In genomic region chr4:18512718-18513117, GRCh38 we compare ENCODE assay signal across 27 cellular contexts.
"Had no signal": no experiment of that assay in that cellular context is flagged by ENCODE, and none has a peak within 500 bp of the region (broad histone marks: within the 10 kb centered on the region; RNA-seq: fewer than 3 reads in every experiment).

No MANE protein-coding gene starts in this region.

- H3K4me3 ChIP-seq: neural progenitor cell, ovary, psoas muscle, right lobe of liver, sigmoid colon, stomach, thoracic aorta, thyroid gland, tibial nerve, upper lobe of left lung, uterus had no signal

- H3K9me3 ChIP-seq: ovary, psoas muscle, right lobe of liver, sigmoid colon, stomach, thoracic aorta, thyroid gland, tibial nerve, upper lobe of left lung, uterus had no signal

- H3K27me3 ChIP-seq: neural progenitor cell, ovary, right lobe of liver, sigmoid colon, stomach, thyroid gland, tibial nerve, upper lobe of left lung, uterus had no signal

- H3K4me1 Mint-ChIP-seq: natural killer cell; nephron; stimulated activated effector memory CD8-positive, alpha-beta T cell treated with anti-CD3 and anti-CD28 coated beads, Interleukin-12 subunit alpha, Interleukin-12 subunit beta, amount 100 ng/mL, for 72 hours; stimulated activated naive B cell treated with anti-CD40 and anti-IgM and Interleukin-4, amounts not matched to agents 10 μg/mL and 1 μg/mL and 100 μg/mL, for 72 hours had no signal

- H3K9me3 Mint-ChIP-seq: nephron; neural progenitor cell; stimulated activated naive B cell treated with anti-CD40 and anti-IgM and Interleukin-4, amounts not matched to agents 10 μg/mL and 1 μg/mL and 100 μg/mL, for 72 hours had no signal

- ATAC-seq: natural killer cell; psoas muscle; right cardiac atrium; right lobe of liver; stimulated activated effector memory CD8-positive, alpha-beta T cell treated with anti-CD3 and anti-CD28 coated beads, Interleukin-12 subunit alpha, Interleukin-12 subunit beta, amount 100 ng/mL, for 72 hours; stimulated activated naive B cell treated with anti-CD40 and anti-IgM and Interleukin-4, amounts not matched to agents 10 μg/mL and 1 μg/mL and 100 μg/mL, for 72 hours had no signal

- H3K27ac Mint-ChIP-seq: natural killer cell; nephron; neural progenitor cell; progenitor cell of endocrine pancreas; stimulated activated effector memory CD8-positive, alpha-beta T cell treated with anti-CD3 and anti-CD28 coated beads, Interleukin-12 subunit alpha, Interleukin-12 subunit beta, amount 100 ng/mL, for 72 hours; stimulated activated naive B cell treated with anti-CD40 and anti-IgM and Interleukin-4, amounts not matched to agents 10 μg/mL and 1 μg/mL and 100 μg/mL, for 72 hours; stimulated activated naive CD8-positive, alpha-beta T cell treated with anti-CD3 and anti-CD28 coated beads, Interleukin-15, Interleukin-2, amounts not matched to agents 100 ng/mL and 50 ng/mL, for 24 hours had no signal

- H3K36me3 Mint-ChIP-seq: natural killer cell; neural progenitor cell; stimulated activated effector memory CD8-positive, alpha-beta T cell treated with anti-CD3 and anti-CD28 coated beads, Interleukin-12 subunit alpha, Interleukin-12 subunit beta, amount 100 ng/mL, for 72 hours; stimulated activated naive B cell treated with anti-CD40 and anti-IgM and Interleukin-4, amounts not matched to agents 10 μg/mL and 1 μg/mL and 100 μg/mL, for 72 hours had no signal

- H3K27ac ChIP-seq: neural progenitor cell, ovary, parathyroid adenoma, psoas muscle, right lobe of liver, sigmoid colon, stomach, thoracic aorta, thyroid gland, tibial nerve, upper lobe of left lung, uterus had no signal

- H3K36me3 ChIP-seq: neural progenitor cell, ovary, right lobe of liver, sigmoid colon, stomach, thoracic aorta, thyroid gland, tibial nerve, upper lobe of left lung, uterus had no signal

- H3K4me1 ChIP-seq: parathyroid adenoma, psoas muscle, right lobe of liver, sigmoid colon, stomach, thyroid gland, tibial nerve, upper lobe of left lung, uterus had no signal

- H3K27me3 Mint-ChIP-seq: stimulated activated naive B cell treated with anti-CD40 and anti-IgM and Interleukin-4, amounts not matched to agents 10 μg/mL and 1 μg/mL and 100 μg/mL, for 72 hours; stimulated activated naive CD8-positive, alpha-beta T cell treated with anti-CD3 and anti-CD28 coated beads, Interleukin-15, Interleukin-2, amounts not matched to agents 100 ng/mL and 50 ng/mL, for 24 hours had no signal

- DNase-seq: natural killer cell; occipital lobe; ovary; posterior cingulate gyrus; psoas muscle; right cardiac atrium; right lobe of liver; sigmoid colon; stimulated activated CD4-positive, alpha-beta T cell treated with anti-CD3 and anti-CD28 coated beads, Interleukin-15, amount 100 ng/mL, for 24 hours; stimulated activated CD4-positive, alpha-beta T cell treated with anti-CD3 and anti-CD28 coated beads, Interleukin-2, amount 100 ng/mL, for 24 hours; stimulated activated CD4-positive, alpha-beta T cell treated with anti-CD3 and anti-CD28 coated beads, Interleukin-2, amount 100 ng/mL, for 48 hours; stimulated activated CD4-positive, alpha-beta T cell treated with anti-CD3 and anti-CD28 coated beads, Interleukin-4, amount 100 ng/mL, for 24 hours; stimulated activated naive B cell treated with anti-CD40 and anti-IgM and Interleukin-4, amounts not matched to agents 10 μg/mL and 1 μg/mL and 100 μg/mL, for 72 hours; stimulated activated naive CD4-positive, alpha-beta T cell treated with Interleukin-2 at 50 U/mL for 16 hours; stomach; thyroid gland; trophoblast cell; upper lobe of left lung; uterus had no signal

- H3K4me3 Mint-ChIP-seq: natural killer cell; nephron; neural progenitor cell; stimulated activated effector memory CD8-positive, alpha-beta T cell treated with anti-CD3 and anti-CD28 coated beads, Interleukin-12 subunit alpha, Interleukin-12 subunit beta, amount 100 ng/mL, for 72 hours; stimulated activated naive B cell treated with anti-CD40 and anti-IgM and Interleukin-4, amounts not matched to agents 10 μg/mL and 1 μg/mL and 100 μg/mL, for 72 hours; stimulated activated naive CD8-positive, alpha-beta T cell treated with anti-CD3 and anti-CD28 coated beads, Interleukin-15, Interleukin-2, amounts not matched to agents 100 ng/mL and 50 ng/mL, for 24 hours had no signal
